Comparison of ENCODE assay signal across 1 cellular context in the genomic region with DNA sequence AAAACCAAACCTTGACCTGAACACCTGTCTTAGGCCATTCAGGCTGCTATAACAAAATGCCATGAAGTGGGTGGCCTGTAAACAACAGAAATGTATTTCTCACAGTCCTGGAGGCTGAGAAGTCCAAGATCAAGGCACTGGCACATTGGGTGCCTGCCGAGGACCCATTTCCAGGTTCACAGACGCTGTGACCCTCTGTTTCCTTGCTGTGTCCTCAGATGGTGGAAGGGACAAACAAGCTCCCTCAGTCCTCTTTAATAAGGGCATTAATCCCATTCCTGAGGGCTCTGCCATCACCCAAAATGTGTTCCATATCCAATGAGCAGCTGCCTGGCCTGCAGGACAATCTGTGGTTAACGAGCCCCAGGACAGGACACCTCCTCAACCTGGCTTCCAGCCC.
TF ChIP-seq lines count a peak whose summit lies in the region.

No MANE protein-coding gene starts in this region.

TF ChIP-seq in IMR-90, 13 proteins besides CTCF, POLR2A, EP300 and RAD21:
- TF ChIP-seq SMC3 (IDR thresholded peaks at IDR 0.05; ENCODE audit: low read depth, low read length) (no peak), RFX5 (IDR thresholded peaks at IDR 0.05; ENCODE audit: low read depth, low read length) (no peak), CEBPB (IDR thresholded peaks at IDR 0.05; ENCODE audit: low read depth, low read length) (no peak), MAFK (IDR thresholded peaks at IDR 0.05; ENCODE audit: low read depth, low read length) (no peak), CHD1 (IDR thresholded peaks at IDR 0.05; ENCODE audit: low read depth, low read length) (no peak), NFE2L2 (IDR thresholded peaks at IDR 0.05; ENCODE audit: low read depth, low read length) (0 out of 2 replicates have a peak, but pooled peaks have one; percentile 0), MXI1 (IDR thresholded peaks at IDR 0.05; ENCODE audit: borderline replicate concordance, low read depth, low read length) (no peak)
- TF ChIP-seq, protein P1, sequence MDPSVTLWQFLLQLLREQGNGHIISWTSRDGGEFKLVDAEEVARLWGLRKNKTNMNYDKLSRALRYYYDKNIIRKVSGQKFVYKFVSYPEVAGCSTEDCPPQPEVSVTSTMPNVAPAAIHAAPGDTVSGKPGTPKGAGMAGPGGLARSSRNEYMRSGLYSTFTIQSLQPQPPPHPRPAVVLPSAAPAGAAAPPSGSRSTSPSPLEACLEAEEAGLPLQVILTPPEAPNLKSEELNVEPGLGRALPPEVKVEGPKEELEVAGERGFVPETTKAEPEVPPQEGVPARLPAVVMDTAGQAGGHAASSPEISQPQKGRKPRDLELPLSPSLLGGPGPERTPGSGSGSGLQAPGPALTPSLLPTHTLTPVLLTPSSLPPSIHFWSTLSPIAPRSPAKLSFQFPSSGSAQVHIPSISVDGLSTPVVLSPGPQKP (IDR thresholded peaks at IDR 0.05; ENCODE audit: borderline replicate concordance, low read depth, low read length), result no peak
